In genomic region chrX:24260827-24261550, GRCh38 we compare ENCODE assay signal across 8 cellular contexts. TPM values are rescaled to one million over a fixed set of nuclear protein-coding genes. Genes with fewer than 3 reads are reported as not detected.
DNase-seq lines count a peak whose midpoint lies in the region; ATAC-seq, FAIRE-seq and TF ChIP-seq lines count a peak whose summit lies in the region.

No MANE protein-coding gene starts in this region.

- FAIRE-seq in GM18507 (lab: Jason Lieb, UNC): peak; percentile 75

- no peaks in the 10 kb centered on the region for H4K20me1 ChIP-seq in OCI-LY3 (ENCODE audit: insufficient read depth, low read length)

- no peak overlapping the region for H3K27ac ChIP-seq in OCI-LY3 (ENCODE audit: low read length)
- peak overlapping the region in 1 of 4 donors; percentile 7 for H3K27ac ChIP-seq in gastrocnemius medialis
- H3K27ac ChIP-seq in RWPE1: no peak overlapping the region

- POLR2A ChIA-PET in RWPE1 (lab: Yijun Ruan, JAX; ENCODE audit: low non-redundant PET): no interaction called here

- H2AFZ ChIP-seq in OCI-LY3 (ENCODE audit: low read depth, low read length): 0 out of 2 replicates have a peak overlapping the region, but pooled peaks have one; percentile 46

- H3K9me3 ChIP-seq in OCI-LY3 (ENCODE audit: insufficient read depth, low read length): no peaks in the 10 kb centered on the region
- H3K9me3 ChIP-seq in gastrocnemius medialis: no peaks in the 10 kb centered on the region

- H3K4me1 ChIP-seq in OCI-LY3 (ENCODE audit: low read length): peaks cover 16% of the 10 kb centered on the region
- no peaks in the 10 kb centered on the region for H3K4me1 ChIP-seq in gastrocnemius medialis

- DNase-seq in GM18507 (ENCODE audit: extremely low spot score, insufficient read length, low read depth) (no peak), fibroblast of gingiva (ENCODE audit: low read depth) (peak; percentile 66), gastrocnemius medialis (peak; percentile 19 to 20), SHP77 treated with DMSO at 0.1 percent for 48 hours (lab: John Stamatoyannopoulos, UW) (no peak), RWPE1 (ENCODE audit: low spot score) (no peak)

- H3K27me3 ChIP-seq in OCI-LY3 (ENCODE audit: low read depth, low read length) (no peaks in the 10 kb centered on the region), gastrocnemius medialis (no peaks in the 10 kb centered on the region)

- no peaks in the 10 kb centered on the region for H3K36me3 ChIP-seq in OCI-LY3 (replicated peaks; ENCODE audit: low read depth, low read length)
- no peaks in the 10 kb centered on the region for H3K36me3 ChIP-seq in gastrocnemius medialis

- intact Hi-C loops in gastrocnemius medialis (cut with DNase I; ENCODE audit: low total_unique reads): no loop called here

- H3K4me2 ChIP-seq in OCI-LY3 (ENCODE audit: low read length): peak overlapping the region; percentile 32

- TF ChIP-seq POLR2A in gastrocnemius medialis (IDR thresholded peaks at IDR 0.05): no peak

- CTCF ChIA-PET in RWPE1 (lab: Yijun Ruan, JAX): interaction anchor here (0.5 kb wide), 1 partner anchor 130 kb away, joined by 3 read pairs; no protein-coding TSS in a partner anchor

- in situ Hi-C loops in gastrocnemius medialis (cut with MboI; ENCODE audit: low sequenced_read_pairs in 4 of 4): no loop called here

- H3K4me3 ChIP-seq in OCI-LY3 (ENCODE audit: low read length): no peak overlapping the region
- no peak overlapping the region for H3K4me3 ChIP-seq in gastrocnemius medialis

- no peaks in the 10 kb centered on the region for H3K79me2 ChIP-seq in OCI-LY3 (ENCODE audit: low read length)

- no peak for ATAC-seq in gastrocnemius medialis
- no peak for ATAC-seq in GM21825 (IDR thresholded peaks at IDR 0.05; ENCODE audit: unreplicated experiment)
- ATAC-seq in HG03025 (IDR thresholded peaks at IDR 0.05; ENCODE audit: low FRiP score, unreplicated experiment): no peak

- TF ChIP-seq CTCF in OCI-LY3 (IDR thresholded peaks at IDR 0.05; ENCODE audit: low read depth, low read length) (no peak), gastrocnemius medialis (IDR thresholded peaks at IDR 0.05 in 4 of 5, conservative IDR thresholded peaks at IDR 0.05 in 1 of 5) (no peak), RWPE1 (conservative IDR thresholded peaks at IDR 0.05; ENCODE audit: low read depth) (no peak)

- H3K9ac ChIP-seq in OCI-LY3 (ENCODE audit: low read length): no peak overlapping the region

RNA-seq across cellular contexts. Expression of gene SUPT20HL2, which starts 52.9 kb away (rescaled TPM):
- not detected for total RNA-seq in gastrocnemius medialis

Comparison
In these comparisons a context has a peak if more than half of its experiments do, and no peak if none do; other contexts are left out.
1. DNase-seq: peak in fibroblast of gingiva (single experiment) and gastrocnemius medialis (2 of 2); none in GM18507 (single experiment), SHP77 treated with DMSO at 0.1 percent for 48 hours (single experiment) and RWPE1 (single experiment).